In the genomic region with DNA sequence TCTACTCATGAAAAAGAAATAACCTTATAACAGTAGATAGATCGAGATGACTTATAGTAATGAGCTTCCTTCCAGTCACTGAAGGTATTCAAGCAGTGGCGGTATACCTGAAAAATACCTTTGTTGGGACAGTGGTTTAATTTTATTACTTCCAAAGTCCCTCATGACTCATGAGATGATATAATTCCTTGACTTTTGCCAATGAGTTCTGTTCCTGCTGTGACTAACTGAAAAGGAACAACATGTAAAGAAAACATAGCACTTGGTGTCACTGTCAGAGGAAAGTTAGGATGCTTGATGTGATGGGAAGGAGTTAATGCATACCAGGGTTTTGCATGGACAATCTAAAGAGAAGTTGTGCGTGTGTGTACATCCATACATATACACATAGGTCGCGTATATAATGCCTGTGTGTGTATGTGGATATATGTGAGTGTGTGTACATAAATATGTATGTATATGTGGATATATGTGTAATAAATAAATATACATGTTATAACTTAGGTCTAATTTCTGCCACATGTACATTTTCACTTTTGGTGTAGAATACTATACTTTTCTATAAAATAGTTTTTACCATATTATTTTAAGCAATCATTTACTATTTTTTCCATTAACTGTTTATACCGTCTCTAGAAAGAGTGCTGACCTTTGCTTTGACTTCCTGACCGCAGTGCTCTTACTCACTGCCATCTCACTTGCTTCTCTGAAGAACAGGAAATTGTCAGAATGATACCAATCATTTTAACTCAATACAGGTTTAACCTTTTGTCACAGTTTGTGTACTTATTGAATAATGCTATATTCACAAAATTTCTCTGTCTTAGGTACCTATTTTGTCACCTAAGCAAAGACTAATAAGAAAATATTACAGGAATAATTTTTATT, we compare ENCODE assay signal across 14 cellular contexts. TPM values are rescaled to one million over a fixed set of nuclear protein-coding genes. Genes with fewer than 3 reads are reported as not detected.
DNase-seq lines count a peak whose midpoint lies in the region; ATAC-seq lines count a peak whose summit lies in the region.
"Had no signal": no experiment of that assay in that cellular context is flagged by ENCODE, and none has a peak within 500 bp of the region (broad histone marks: within the 10 kb centered on the region; RNA-seq: fewer than 3 reads in every experiment).

No MANE protein-coding gene starts in this region.

- ATAC-seq in activated CD8-positive, alpha-beta T cell treated with anti-CD3 and anti-CD28 coated beads, Interleukin-2, amount 10 ng/mL, durations not matched to agents 7 days and 5 days = peak; percentile 83
- ATAC-seq in HG02884 (IDR thresholded peaks at IDR 0.05; ENCODE audit: unreplicated experiment) = no peak
- ATAC-seq in GM18502 (IDR thresholded peaks at IDR 0.05; ENCODE audit: poor library complexity, unreplicated experiment) = no peak
- ATAC-seq: GM23338 had no signal

- no peaks in the 10 kb centered on the region for H3K27me3 ChIP-seq in ACC112 (ENCODE audit: insufficient read depth, low read length)
- H3K27me3 ChIP-seq: Peyer's patch, tibial artery had no signal

- H3K79me2 ChIP-seq in ACC112 (ENCODE audit: control insufficient read depth, insufficient read depth, low read length, unreplicated experiment) = no peaks in the 10 kb centered on the region

- peaks cover 23% of the 10 kb centered on the region for H3K4me1 ChIP-seq in ACC112 (ENCODE audit: control insufficient read depth, insufficient read depth, low read length, unreplicated experiment)
- H3K4me1 ChIP-seq: tibial artery had no signal

- H3K9me3 Mint-ChIP-seq in activated CD8-positive, alpha-beta T cell treated with anti-CD3 and anti-CD28 coated beads, Interleukin-2, amount 10 ng/mL, durations not matched to agents 7 days and 5 days (ENCODE audit: insufficient read depth) = no peaks in the 10 kb centered on the region
- H3K9me3 Mint-ChIP-seq: GM23338 had no signal

- H3K36me3 Mint-ChIP-seq in activated CD8-positive, alpha-beta T cell treated with anti-CD3 and anti-CD28 coated beads, Interleukin-2, amount 10 ng/mL, durations not matched to agents 7 days and 5 days (ENCODE audit: low read depth) = peaks cover 60% of the 10 kb centered on the region

- H3K27ac ChIP-seq in ACC112 (ENCODE audit: low read depth, low read length) = peak overlapping the region; percentile 80
- H3K27ac ChIP-seq: tibial artery had no signal

- peak; percentile 88 for DNase-seq in HCEC 1CT
- DNase-seq in activated CD8-positive, alpha-beta T cell treated with anti-CD3 and anti-CD28 coated beads, Interleukin-2, amount 10 ng/mL, durations not matched to agents 7 days and 5 days = no peak
- peak; percentile 22 for DNase-seq in fibroblast of peridontal ligament (ENCODE audit: extremely low read depth)
- DNase-seq in NK-92 treated with Interleukin-12 subunit alpha and Interleukin-12 subunit beta, amount 100 ng/mL, for 24 hours (lab: John Stamatoyannopoulos, UW) = no peak
- no peak for DNase-seq in RPMI8226
- DNase-seq: cerebellar nuclear complex, hypothalamus, NCI-H1694 treated with DMSO at 0.1 percent for 48 hours, Peyer's patch, tibial artery had no signal

- CTCF ChIA-PET in activated CD8-positive, alpha-beta T cell treated with anti-CD3 and anti-CD28 coated beads, Interleukin-2, amount 10 ng/mL, durations not matched to agents 7 days and 5 days (lab: Charles Lee) = no interaction called here

- H3K27ac Mint-ChIP-seq in activated CD8-positive, alpha-beta T cell treated with anti-CD3 and anti-CD28 coated beads, Interleukin-2, amount 10 ng/mL, durations not matched to agents 7 days and 5 days = peak overlapping the region; percentile 26
- H3K27ac Mint-ChIP-seq: GM23338 had no signal

- H3K4me3 Mint-ChIP-seq in activated CD8-positive, alpha-beta T cell treated with anti-CD3 and anti-CD28 coated beads, Interleukin-2, amount 10 ng/mL, durations not matched to agents 7 days and 5 days = no peak overlapping the region
- H3K4me3 Mint-ChIP-seq: GM23338 had no signal

- peak overlapping the region; percentile 52 for H3K4me3 ChIP-seq in ACC112 (ENCODE audit: low read depth, low read length)
- H3K4me3 ChIP-seq: GM23338, Peyer's patch, tibial artery had no signal

- POLR2A ChIA-PET in activated CD8-positive, alpha-beta T cell treated with anti-CD3 and anti-CD28 coated beads, Interleukin-2, amount 10 ng/mL, durations not matched to agents 7 days and 5 days (lab: Charles Lee) = interaction anchor here (1.2 kb wide), 1 partner anchor 215 kb away, joined by 3 read pairs; the partner anchor contains the start of gene NCBP2

- H3K36me3 ChIP-seq in ACC112 (ENCODE audit: insufficient read depth, low read length) = peaks cover 1% of the 10 kb centered on the region

- no peak overlapping the region for H2AFZ ChIP-seq in ACC112 (ENCODE audit: low read length, unreplicated experiment)
- H2AFZ ChIP-seq: GM23338 had no signal

- no peaks in the 10 kb centered on the region for H3K27me3 Mint-ChIP-seq in activated CD8-positive, alpha-beta T cell treated with anti-CD3 and anti-CD28 coated beads, Interleukin-2, amount 10 ng/mL, durations not matched to agents 7 days and 5 days (ENCODE audit: low read depth)

- peaks cover 26% of the 10 kb centered on the region for H3K4me1 Mint-ChIP-seq in activated CD8-positive, alpha-beta T cell treated with anti-CD3 and anti-CD28 coated beads, Interleukin-2, amount 10 ng/mL, durations not matched to agents 7 days and 5 days (ENCODE audit: low read depth)
- H3K4me1 Mint-ChIP-seq: GM23338 had no signal

RNA-seq across cellular contexts. Expression of gene PAK2, which starts 12.6 kb away (rescaled TPM):
- 100 to 1,000 TPM in 1 of 2 experiments, 10 to 100 TPM in 1; 84.7 to 104 TPM for total RNA-seq in activated CD8-positive, alpha-beta T cell treated with anti-CD3 and anti-CD28 coated beads, Interleukin-2, amount 10 ng/mL, durations not matched to agents 7 days and 5 days

RNA-seq across cellular contexts. Expression of gene PIGX, which starts 14.9 kb away (rescaled TPM):
- 10 to 100 TPM; 41.5 to 42.1 TPM for total RNA-seq in activated CD8-positive, alpha-beta T cell treated with anti-CD3 and anti-CD28 coated beads, Interleukin-2, amount 10 ng/mL, durations not matched to agents 7 days and 5 days

RNA-seq across cellular contexts. Expression of gene CEP19, which starts 15.0 kb away (rescaled TPM):
- total RNA-seq in activated CD8-positive, alpha-beta T cell treated with anti-CD3 and anti-CD28 coated beads, Interleukin-2, amount 10 ng/mL, durations not matched to agents 7 days and 5 days = 1 to 10 TPM; 4.6 to 5.6 TPM

Comparison
In these comparisons a context has a peak if more than half of its experiments do, and no peak if none do; other contexts are left out.
1. DNase-seq: peak in HCEC 1CT (single experiment) and fibroblast of peridontal ligament (single experiment); none in activated CD8-positive, alpha-beta T cell treated with anti-CD3 and anti-CD28 coated beads, Interleukin-2, amount 10 ng/mL, durations not matched to agents 7 days and 5 days (single experiment), NK-92 treated with Interleukin-12 subunit alpha and Interleukin-12 subunit beta, amount 100 ng/mL, for 24 hours (single experiment) and RPMI8226 (single experiment).